Comparison of ENCODE assay signal across 23 cellular contexts in the genomic region with DNA sequence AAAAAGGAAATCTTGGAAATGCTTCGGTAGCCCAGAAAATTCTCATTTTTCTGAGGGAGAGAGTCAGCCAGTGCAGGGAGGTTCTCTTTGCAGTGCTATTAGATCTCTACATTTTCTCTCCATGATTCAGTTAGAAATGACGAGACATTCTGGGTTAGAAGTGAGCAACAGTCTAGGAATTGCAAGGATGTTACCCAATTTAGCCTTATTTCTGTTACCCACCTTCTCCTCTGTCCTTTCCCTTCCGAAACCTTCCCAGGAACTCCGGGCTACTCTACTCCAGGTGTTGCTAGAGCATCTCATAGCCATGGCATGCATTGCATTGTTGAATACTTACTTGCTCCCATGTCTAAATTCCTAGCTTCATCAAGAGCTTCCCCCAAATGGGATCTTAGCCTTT.
DNase-seq lines count a peak whose midpoint lies in the region; ATAC-seq and TF ChIP-seq lines count a peak whose summit lies in the region.
"Had no signal": no experiment of that assay in that cellular context is flagged by ENCODE, and none has a peak within 500 bp of the region (broad histone marks: within the 10 kb centered on the region; RNA-seq: fewer than 3 reads in every experiment).

No MANE protein-coding gene starts in this region.

- H3K9ac ChIP-seq in IMR-90 (ENCODE audit: low read depth, low read length), result no peak overlapping the region
- H3K9ac ChIP-seq in trophoblast cell (ENCODE audit: low read length), result no peak overlapping the region
- no peak overlapping the region for H3K9ac ChIP-seq in mesenchymal stem cell (ENCODE audit: low read length)

- no TSS peak for BruUV-seq in IMR-90 (replicated peaks; lab: Mats Ljungman, UMichigan)

- H3K4me3 ChIP-seq in IMR-90 (ENCODE audit: insufficient read depth, low read depth, low read length), result no peak overlapping the region
- no peak overlapping the region for H3K4me3 ChIP-seq in trophoblast cell (ENCODE audit: low read depth, low read length)
- H3K4me3 ChIP-seq in mesenchymal stem cell (ENCODE audit: insufficient read depth in 1 of 2, low read depth in 1 of 2, low read length in 2 of 2), result no peak overlapping the region
- H3K4me3 ChIP-seq: ascending aorta, ovary, right atrium auricular region, testis had no signal

- H3K23ac ChIP-seq in IMR-90 (ENCODE audit: low read depth, low read length) (no peak overlapping the region), trophoblast cell (ENCODE audit: low read length) (no peak overlapping the region), mesenchymal stem cell (ENCODE audit: low read length in 2 of 2) (no peak overlapping the region)

- H3K9me3 ChIP-seq in IMR-90 (ENCODE audit: control insufficient read depth, insufficient read depth, low read length) (no peaks in the 10 kb centered on the region), trophoblast cell (ENCODE audit: insufficient read depth, low read depth, low read length) (no peaks in the 10 kb centered on the region), mesenchymal stem cell (ENCODE audit: control insufficient read depth, low read length) (no peaks in the 10 kb centered on the region)
- H3K9me3 ChIP-seq: ascending aorta, ovary, right atrium auricular region, testis had no signal

- WGBS in IMR-90 (ENCODE audit: extremely low coverage in 2 of 2, insufficient read length in 1 of 2), 2 experiments, result 17% methylated on average over 1 of the region's 4 CpGs; no CpG with 5 or more reads in 1 of the 2 experiments
- WGBS in trophoblast cell (ENCODE audit: extremely low coverage, insufficient coverage, insufficient read length), result no CpG with 5 or more reads among the region's 4 CpGs
- 61% methylated on average over 4 of the region's 4 CpGs for WGBS in mesenchymal stem cell

- no peak overlapping the region for H4K12ac ChIP-seq in trophoblast cell (ENCODE audit: low read depth, low read length)

- TF ChIP-seq CTCF in IMR-90 (conservative IDR thresholded peaks at IDR 0.05; ENCODE audit: low read depth, low read length), result no peak

- no peak overlapping the region for H4K5ac ChIP-seq in IMR-90 (ENCODE audit: low read depth, low read length)

- no peak overlapping the region for H2BK15ac ChIP-seq in IMR-90 (ENCODE audit: low read depth, low read length)
- no peak overlapping the region for H2BK15ac ChIP-seq in mesenchymal stem cell (ENCODE audit: low read depth, poor library complexity, severe bottlenecking)

- no peak for TF ChIP-seq POLR2A in IMR-90 (IDR thresholded peaks at IDR 0.05; ENCODE audit: low read depth, low read length)

- no peak overlapping the region for H4K91ac ChIP-seq in IMR-90 (ENCODE audit: insufficient read depth, low read depth, low read length)
- H4K91ac ChIP-seq in trophoblast cell (ENCODE audit: low read depth, low read length), result no peak overlapping the region
- H4K91ac ChIP-seq in mesenchymal stem cell (ENCODE audit: low read length), result no peak overlapping the region

- H3K27ac ChIP-seq in IMR-90 (ENCODE audit: insufficient read depth, low read length) (no peak overlapping the region), epithelial cell of prostate (peak overlapping the region; percentile 5), trophoblast cell (ENCODE audit: low read depth, low read length) (peak overlapping the region; percentile 32), mesenchymal stem cell (ENCODE audit: low read length, poor library complexity, severe bottlenecking) (no peak overlapping the region)
- H3K27ac ChIP-seq: ascending aorta, ovary, right atrium auricular region, testis had no signal

- no peak overlapping the region for H2AK5ac ChIP-seq in IMR-90 (ENCODE audit: low read depth, low read length)
- H2AK5ac ChIP-seq in trophoblast cell (ENCODE audit: low read length), result no peak overlapping the region
- H2AK5ac ChIP-seq in mesenchymal stem cell (ENCODE audit: low read length, severe bottlenecking), result no peak overlapping the region

- H4K20me1 ChIP-seq in IMR-90 (ENCODE audit: insufficient read depth, low read length), result no peaks in the 10 kb centered on the region

- H2BK20ac ChIP-seq in IMR-90 (ENCODE audit: low read depth, low read length), result no peak overlapping the region

- CTCF ChIA-PET in IMR-90 (lab: Yijun Ruan, JAX), result no interaction called here

- H3K4me1 ChIP-seq in IMR-90 (ENCODE audit: control insufficient read depth, insufficient read depth, low read length) (no peaks in the 10 kb centered on the region; the same call in 1 of the 2 replicates), trophoblast cell (ENCODE audit: control insufficient read depth in 1 of 2, insufficient read depth in 2 of 2, low read length in 2 of 2) (no peaks in the 10 kb centered on the region), mesenchymal stem cell (ENCODE audit: control insufficient read depth, insufficient read depth, low read depth, low read length) (no peaks in the 10 kb centered on the region)
- H3K4me1 ChIP-seq: ascending aorta, right atrium auricular region, testis had no signal

- in situ Hi-C loops in IMR-90 (cut with MboI; ENCODE audit: low sequenced_read_pairs), result no loop called here

- H3K18ac ChIP-seq in IMR-90 (ENCODE audit: low read depth, low read length) (no peak overlapping the region), trophoblast cell (ENCODE audit: low read length) (no peak overlapping the region), mesenchymal stem cell (ENCODE audit: low read depth in 1 of 2, low read length in 2 of 2) (no peak overlapping the region)

- H3K4ac ChIP-seq in IMR-90 (ENCODE audit: low read depth, low read length) (no peak overlapping the region), trophoblast cell (ENCODE audit: low read depth, low read length) (no peak overlapping the region), mesenchymal stem cell (ENCODE audit: low read depth in 1 of 2, low read length in 2 of 2) (no peak overlapping the region)

- H3K56ac ChIP-seq in IMR-90 (ENCODE audit: extremely low read depth, insufficient read depth, low read length), result no peak overlapping the region

- H4K8ac ChIP-seq in IMR-90 (ENCODE audit: low read depth in 2 of 2, low read length in 2 of 2) (no peak overlapping the region), trophoblast cell (ENCODE audit: low read depth, low read length) (no peak overlapping the region), mesenchymal stem cell (ENCODE audit: low read length) (no peak overlapping the region)

- no peaks in the 10 kb centered on the region for H3K36me3 ChIP-seq in IMR-90 (ENCODE audit: control insufficient read depth, insufficient read depth, low read length)
- no peaks in the 10 kb centered on the region for H3K36me3 ChIP-seq in trophoblast cell (ENCODE audit: control insufficient read depth in 1 of 2, insufficient read depth in 2 of 2, low read length in 2 of 2)
- no peaks in the 10 kb centered on the region for H3K36me3 ChIP-seq in mesenchymal stem cell (ENCODE audit: control insufficient read depth in 1 of 2, insufficient read depth in 2 of 2, low read depth in 1 of 2, low read length in 2 of 2)
- H3K36me3 ChIP-seq: ascending aorta, ovary, right atrium auricular region had no signal

- H2AFZ ChIP-seq in IMR-90 (replicated peaks; ENCODE audit: low read length, poor library complexity) (no peak overlapping the region), trophoblast cell (ENCODE audit: insufficient read depth, low read length, poor library complexity) (no peak overlapping the region), mesenchymal stem cell (ENCODE audit: low read depth, low read length) (no peak overlapping the region)

- H2BK12ac ChIP-seq in trophoblast cell (ENCODE audit: low read length) (no peak overlapping the region), mesenchymal stem cell (ENCODE audit: low read length in 2 of 2) (no peak overlapping the region)

- H3K14ac ChIP-seq in IMR-90 (replicated peaks; ENCODE audit: low read depth, low read length) (no peak overlapping the region), trophoblast cell (ENCODE audit: low read length) (no peak overlapping the region), mesenchymal stem cell (ENCODE audit: low read length in 2 of 2) (no peak overlapping the region)

- no peak overlapping the region for H2AK9ac ChIP-seq in IMR-90 (replicated peaks; ENCODE audit: low read depth, low read length, poor library complexity)

- H3K79me1 ChIP-seq in IMR-90 (ENCODE audit: low read depth in 1 of 2, low read length in 2 of 2) (no peaks in the 10 kb centered on the region), trophoblast cell (ENCODE audit: low read length) (no peaks in the 10 kb centered on the region), mesenchymal stem cell (replicated peaks; ENCODE audit: low read length, poor library complexity, severe bottlenecking) (no peaks in the 10 kb centered on the region)

- no peaks in the 10 kb centered on the region for H3K79me2 ChIP-seq in trophoblast cell (ENCODE audit: control insufficient read depth, insufficient read depth, low read length, poor library complexity)

- H2BK120ac ChIP-seq in IMR-90 (ENCODE audit: low read depth, low read length), result no peak overlapping the region
- H2BK120ac ChIP-seq in trophoblast cell (ENCODE audit: insufficient read depth, low read length, poor library complexity), result no peak overlapping the region
- H2BK120ac ChIP-seq in mesenchymal stem cell (ENCODE audit: low read depth, low read length), result no peak overlapping the region

- H3K9me1 ChIP-seq in IMR-90 (ENCODE audit: insufficient read depth, low read length), result no peaks in the 10 kb centered on the region

- dilution Hi-C loops in IMR-90 (cut with HindIII; ENCODE audit: low sequenced_read_pairs, unreplicated experiment), result no loop called here

- TF ChIP-seq RAD21 in IMR-90 (IDR thresholded peaks at IDR 0.05; ENCODE audit: low read length), result no peak

- H2BK5ac ChIP-seq in IMR-90 (ENCODE audit: low read depth, low read length, poor library complexity, severe bottlenecking) (no peak overlapping the region), trophoblast cell (ENCODE audit: low read depth, low read length, poor library complexity) (no peak overlapping the region), mesenchymal stem cell (ENCODE audit: low read depth, low read length, poor library complexity, severe bottlenecking) (no peak overlapping the region)

- H3K4me2 ChIP-seq in IMR-90 (ENCODE audit: low read depth, low read length) (peak overlapping the region; percentile 15; the same call in 1 of the 2 replicates), trophoblast cell (ENCODE audit: low read length) (no peak overlapping the region), mesenchymal stem cell (ENCODE audit: low read length, poor library complexity, severe bottlenecking) (no peak overlapping the region)

- DNase-seq in AG20443 (ENCODE audit: low spot score) (peak; percentile 82), IMR-90 (peak; percentile 48), epithelial cell of prostate (ENCODE audit: low read depth, low spot score) (no peak), trophoblast cell (peak; percentile 91 to 97), mesenchymal stem cell (no peak)
- no peak for DNase-seq in activated CD8-positive, alpha-beta memory T cell treated with anti-CD3 and anti-CD28 coated beads, Interleukin-2, amount 50 U/mL, for 4 hours
- DNase-seq: activated CD4-positive, alpha-beta T cell treated with anti-CD3 and anti-CD28 coated beads for 4 hours; AML-193; CD8-positive, alpha-beta memory T cell; foreskin fibroblast; left ventricle myocardium superior; natural killer cell; NCI-H1105 treated with DMSO at 0.1 percent for 48 hours; NCI-H2029 treated with DMSO at 0.1 percent for 48 hours; NCI-H226; ovary; stimulated activated CD4-positive, alpha-beta T cell treated with anti-CD3 and anti-CD28 coated beads, Interleukin-4, amount 100 ng/mL, for 1 hour; stimulated activated naive B cell treated with anti-CD40 and anti-IgM and Interleukin-4, amounts not matched to agents 10 μg/mL and 1 μg/mL and 100 μg/mL, for 72 hours; T-helper 2 cell; testis had no signal

- POLR2A ChIA-PET in IMR-90 (lab: Charles Lee; ENCODE audit: unreplicated experiment), result no interaction called here

- intact Hi-C loops in IMR-90 (cut with micrococcal nuclease), result no loop called here

- ATAC-seq in IMR-90 (ENCODE audit: low read depth), result peak; percentile 69
- ATAC-seq in GM21526 (IDR thresholded peaks at IDR 0.05; ENCODE audit: low FRiP score, unreplicated experiment), result no peak
- ATAC-seq: left ventricle myocardium superior; natural killer cell; stimulated activated naive B cell treated with anti-CD40 and anti-IgM and Interleukin-4, amounts not matched to agents 10 μg/mL and 1 μg/mL and 100 μg/mL, for 72 hours had no signal

- no peaks in the 10 kb centered on the region for H3K27me3 ChIP-seq in IMR-90 (ENCODE audit: control insufficient read depth, insufficient read depth, low read length)
- no peaks in the 10 kb centered on the region for H3K27me3 ChIP-seq in trophoblast cell (ENCODE audit: insufficient read depth, low read length)
- H3K27me3 ChIP-seq in mesenchymal stem cell (ENCODE audit: control insufficient read depth in 1 of 2, insufficient read depth in 1 of 2, low read length in 2 of 2), result no peaks in the 10 kb centered on the region
- H3K27me3 ChIP-seq: ascending aorta, ovary, right atrium auricular region, testis had no signal

Comparison
In these comparisons a context has a peak if more than half of its experiments do, and no peak if none do; other contexts are left out.
1. DNase-seq: peak in AG20443 (single experiment), IMR-90 (single experiment) and trophoblast cell (2 of 2); none in epithelial cell of prostate (single experiment), activated CD8-positive, alpha-beta memory T cell treated with anti-CD3 and anti-CD28 coated beads, Interleukin-2, amount 50 U/mL, for 4 hours (single experiment) and mesenchymal stem cell (single experiment).
2. H3K27ac ChIP-seq: peak in epithelial cell of prostate (single experiment) and trophoblast cell (single experiment); none in IMR-90 (single experiment) and mesenchymal stem cell (single experiment).